12 cellular contexts compared by ENCODE assay signal in the genomic region with DNA sequence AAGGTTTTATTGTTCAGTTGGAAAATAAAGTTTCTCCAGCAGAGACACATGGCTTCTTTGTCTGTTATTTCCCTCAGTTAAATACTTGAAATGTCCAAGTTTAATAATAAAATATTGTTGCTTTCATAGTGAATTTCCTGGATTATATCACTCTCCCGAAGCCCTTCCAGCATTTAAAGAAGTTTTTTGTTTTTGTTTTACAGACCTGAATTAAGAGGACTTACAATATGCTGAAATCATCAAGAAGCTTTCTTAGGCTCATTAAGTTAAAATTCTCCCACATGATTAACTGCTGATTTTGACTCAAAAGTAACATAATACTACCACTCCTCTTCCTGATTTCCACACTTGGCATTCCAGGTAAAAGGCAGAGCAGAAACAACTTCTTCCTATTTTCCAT. TPM values are rescaled to one million over a fixed set of nuclear protein-coding genes. Genes with fewer than 3 reads are reported as not detected.
DNase-seq lines count a peak whose midpoint lies in the region; ATAC-seq and TF ChIP-seq lines count a peak whose summit lies in the region.
"Had no signal": no experiment of that assay in that cellular context is flagged by ENCODE, and none has a peak within 500 bp of the region (broad histone marks: within the 10 kb centered on the region; RNA-seq: fewer than 3 reads in every experiment).

No MANE protein-coding gene starts in this region.

- intact Hi-C loops in left colon (cut with DNase I, micrococcal nuclease), result no loop called here

- H3K4me3 Mint-ChIP-seq in activated naive CD4-positive, alpha-beta T cell treated with anti-CD3 and anti-CD28 coated beads, Interleukin-2, amount 50 U/mL, for 24 hours, result peak overlapping the region; percentile 26
- no peak overlapping the region for H3K4me3 Mint-ChIP-seq in stimulated activated naive CD8-positive, alpha-beta T cell treated with anti-CD3 and anti-CD28 coated beads, Interleukin-15, amount 100 ng/mL, for 72 hours
- H3K4me3 Mint-ChIP-seq: CD4-positive, CD25-positive, alpha-beta regulatory T cell; HFFc6 had no signal

- no peak for ATAC-seq in stimulated activated naive CD8-positive, alpha-beta T cell treated with anti-CD3 and anti-CD28 coated beads, Interleukin-15, amount 100 ng/mL, for 72 hours
- ATAC-seq in left colon, result no peak
- ATAC-seq: K562 had no signal

- peaks cover 28% of the 10 kb centered on the region for H3K4me1 Mint-ChIP-seq in activated naive CD4-positive, alpha-beta T cell treated with anti-CD3 and anti-CD28 coated beads, Interleukin-2, amount 50 U/mL, for 24 hours
- no peaks in the 10 kb centered on the region for H3K4me1 Mint-ChIP-seq in stimulated activated naive CD8-positive, alpha-beta T cell treated with anti-CD3 and anti-CD28 coated beads, Interleukin-15, amount 100 ng/mL, for 72 hours

- no peak for TF ChIP-seq CTCF in GM20000 (IDR thresholded peaks at IDR 0.05; ENCODE audit: extremely low read depth, missing control alignments)

- H3K9me3 Mint-ChIP-seq in activated naive CD4-positive, alpha-beta T cell treated with anti-CD3 and anti-CD28 coated beads, Interleukin-2, amount 50 U/mL, for 24 hours, result peaks cover 7% of the 10 kb centered on the region
- H3K9me3 Mint-ChIP-seq in stimulated activated naive CD8-positive, alpha-beta T cell treated with anti-CD3 and anti-CD28 coated beads, Interleukin-15, amount 100 ng/mL, for 72 hours, result peaks cover 20 to 25% of the 10 kb centered on the region in 2 donors

- peaks cover 21% of the 10 kb centered on the region for H3K36me3 Mint-ChIP-seq in activated naive CD4-positive, alpha-beta T cell treated with anti-CD3 and anti-CD28 coated beads, Interleukin-2, amount 50 U/mL, for 24 hours

- no peak for DNase-seq in activated naive CD4-positive, alpha-beta T cell treated with anti-CD3 and anti-CD28 coated beads, Interleukin-2, amount 50 U/mL, for 16 hours
- DNase-seq in foreskin melanocyte, result peak; percentile 55
- DNase-seq in pons (ENCODE audit: low spot score), result peak; percentile 3
- DNase-seq in GM20000 (ENCODE audit: low spot score), result no peak
- no peak for DNase-seq in stimulated activated naive CD8-positive, alpha-beta T cell treated with anti-CD3 and anti-CD28 coated beads, Interleukin-15, amount 100 ng/mL, for 72 hours
- DNase-seq in left colon, result no peak
- DNase-seq: CD4-positive, CD25-positive, alpha-beta regulatory T cell; DMS53; GF-D8; HFFc6 had no signal

- H3K27ac Mint-ChIP-seq in activated naive CD4-positive, alpha-beta T cell treated with anti-CD3 and anti-CD28 coated beads, Interleukin-2, amount 50 U/mL, for 24 hours, result no peak overlapping the region
- no peak overlapping the region for H3K27ac Mint-ChIP-seq in stimulated activated naive CD8-positive, alpha-beta T cell treated with anti-CD3 and anti-CD28 coated beads, Interleukin-15, amount 100 ng/mL, for 72 hours
- H3K27ac Mint-ChIP-seq: HFFc6 had no signal

- no peaks in the 10 kb centered on the region for H3K27me3 Mint-ChIP-seq in activated naive CD4-positive, alpha-beta T cell treated with anti-CD3 and anti-CD28 coated beads, Interleukin-2, amount 50 U/mL, for 24 hours
- no peaks in the 10 kb centered on the region for H3K27me3 Mint-ChIP-seq in stimulated activated naive CD8-positive, alpha-beta T cell treated with anti-CD3 and anti-CD28 coated beads, Interleukin-15, amount 100 ng/mL, for 72 hours
- H3K27me3 Mint-ChIP-seq: CD4-positive, CD25-positive, alpha-beta regulatory T cell had no signal

RNA-seq across cellular contexts. Expression of gene PDSS2, which starts 35.9 kb away (rescaled TPM):
- 10 to 100 TPM; 22.5 to 29.4 TPM for total RNA-seq in left colon

Comparison
In these comparisons a context has a peak if more than half of its experiments do, and no peak if none do; other contexts are left out.
1. DNase-seq: peak in foreskin melanocyte (single experiment) and pons (single experiment); none in activated naive CD4-positive, alpha-beta T cell treated with anti-CD3 and anti-CD28 coated beads, Interleukin-2, amount 50 U/mL, for 16 hours (single experiment), GM20000 (single experiment), stimulated activated naive CD8-positive, alpha-beta T cell treated with anti-CD3 and anti-CD28 coated beads, Interleukin-15, amount 100 ng/mL, for 72 hours (0 of 2) and left colon (0 of 2).